1 cellular context compared by ENCODE assay signal in the genomic region with DNA sequence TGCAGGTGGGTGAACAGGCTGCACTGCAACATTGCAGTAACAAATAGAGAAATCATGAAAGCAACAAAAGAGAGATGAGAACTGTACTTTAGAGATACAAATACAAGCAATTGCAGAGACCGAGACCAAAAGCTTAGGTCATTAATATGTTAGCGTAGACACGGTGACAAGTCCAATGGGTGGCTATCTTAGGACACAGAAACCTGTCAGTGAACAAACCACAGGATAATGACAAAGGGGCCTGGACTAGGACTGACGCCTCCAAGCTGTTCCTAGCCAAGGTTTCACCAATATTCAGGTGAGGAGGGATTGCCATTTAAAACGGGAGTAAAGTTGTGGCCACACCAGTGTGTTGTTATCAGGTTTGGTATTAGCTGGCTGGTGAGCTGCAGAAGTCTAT.
TF ChIP-seq lines count a peak whose summit lies in the region.

No MANE protein-coding gene starts in this region.

TF ChIP-seq in K562, 482 proteins besides CTCF, POLR2A, EP300 and RAD21 (continued from another document):
- TF ChIP-seq, protein P1, sequence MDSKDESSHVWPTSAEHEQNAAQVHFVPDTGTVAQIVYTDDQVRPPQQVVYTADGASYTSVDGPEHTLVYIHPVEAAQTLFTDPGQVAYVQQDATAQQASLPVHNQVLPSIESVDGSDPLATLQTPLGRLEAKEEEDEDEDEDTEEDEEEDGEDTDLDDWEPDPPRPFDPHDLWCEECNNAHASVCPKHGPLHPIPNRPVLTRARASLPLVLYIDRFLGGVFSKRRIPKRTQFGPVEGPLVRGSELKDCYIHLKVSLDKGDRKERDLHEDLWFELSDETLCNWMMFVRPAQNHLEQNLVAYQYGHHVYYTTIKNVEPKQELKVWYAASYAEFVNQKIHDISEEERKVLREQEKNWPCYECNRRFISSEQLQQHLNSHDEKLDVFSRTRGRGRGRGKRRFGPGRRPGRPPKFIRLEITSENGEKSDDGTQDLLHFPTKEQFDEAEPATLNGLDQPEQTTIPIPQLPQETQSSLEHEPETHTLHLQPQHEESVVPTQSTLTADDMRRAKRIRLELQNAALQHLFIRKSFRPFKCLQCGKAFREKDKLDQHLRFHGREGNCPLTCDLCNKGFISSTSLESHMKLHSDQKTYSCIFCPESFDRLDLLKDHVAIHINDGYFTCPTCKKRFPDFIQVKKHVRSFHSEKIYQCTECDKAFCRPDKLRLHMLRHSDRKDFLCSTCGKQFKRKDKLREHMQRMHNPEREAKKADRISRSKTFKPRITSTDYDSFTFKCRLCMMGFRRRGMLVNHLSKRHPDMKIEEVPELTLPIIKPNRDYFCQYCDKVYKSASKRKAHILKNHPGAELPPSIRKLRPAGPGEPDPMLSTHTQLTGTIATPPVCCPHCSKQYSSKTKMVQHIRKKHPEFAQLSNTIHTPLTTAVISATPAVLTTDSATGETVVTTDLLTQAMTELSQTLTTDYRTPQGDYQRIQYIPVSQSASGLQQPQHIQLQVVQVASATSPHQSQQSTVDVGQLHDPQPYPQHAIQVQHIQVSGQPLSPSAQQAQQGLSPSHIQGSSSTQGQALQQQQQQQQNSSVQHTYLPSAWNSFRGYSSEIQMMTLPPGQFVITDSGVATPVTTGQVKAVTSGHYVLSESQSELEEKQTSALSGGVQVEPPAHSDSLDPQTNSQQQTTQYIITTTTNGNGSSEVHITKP (IDR thresholded peaks at IDR 0.05; ENCODE audit: partially characterized antibody): peak; percentile 44
- TF ChIP-seq ATF7 (IDR thresholded peaks at IDR 0.05): peak; percentile 18; the same call in 1 of the 2 replicates
- no peak for TF ChIP-seq RFX5 (IDR thresholded peaks at IDR 0.05; ENCODE audit: low read depth, low read length)
- TF ChIP-seq, protein P2, sequence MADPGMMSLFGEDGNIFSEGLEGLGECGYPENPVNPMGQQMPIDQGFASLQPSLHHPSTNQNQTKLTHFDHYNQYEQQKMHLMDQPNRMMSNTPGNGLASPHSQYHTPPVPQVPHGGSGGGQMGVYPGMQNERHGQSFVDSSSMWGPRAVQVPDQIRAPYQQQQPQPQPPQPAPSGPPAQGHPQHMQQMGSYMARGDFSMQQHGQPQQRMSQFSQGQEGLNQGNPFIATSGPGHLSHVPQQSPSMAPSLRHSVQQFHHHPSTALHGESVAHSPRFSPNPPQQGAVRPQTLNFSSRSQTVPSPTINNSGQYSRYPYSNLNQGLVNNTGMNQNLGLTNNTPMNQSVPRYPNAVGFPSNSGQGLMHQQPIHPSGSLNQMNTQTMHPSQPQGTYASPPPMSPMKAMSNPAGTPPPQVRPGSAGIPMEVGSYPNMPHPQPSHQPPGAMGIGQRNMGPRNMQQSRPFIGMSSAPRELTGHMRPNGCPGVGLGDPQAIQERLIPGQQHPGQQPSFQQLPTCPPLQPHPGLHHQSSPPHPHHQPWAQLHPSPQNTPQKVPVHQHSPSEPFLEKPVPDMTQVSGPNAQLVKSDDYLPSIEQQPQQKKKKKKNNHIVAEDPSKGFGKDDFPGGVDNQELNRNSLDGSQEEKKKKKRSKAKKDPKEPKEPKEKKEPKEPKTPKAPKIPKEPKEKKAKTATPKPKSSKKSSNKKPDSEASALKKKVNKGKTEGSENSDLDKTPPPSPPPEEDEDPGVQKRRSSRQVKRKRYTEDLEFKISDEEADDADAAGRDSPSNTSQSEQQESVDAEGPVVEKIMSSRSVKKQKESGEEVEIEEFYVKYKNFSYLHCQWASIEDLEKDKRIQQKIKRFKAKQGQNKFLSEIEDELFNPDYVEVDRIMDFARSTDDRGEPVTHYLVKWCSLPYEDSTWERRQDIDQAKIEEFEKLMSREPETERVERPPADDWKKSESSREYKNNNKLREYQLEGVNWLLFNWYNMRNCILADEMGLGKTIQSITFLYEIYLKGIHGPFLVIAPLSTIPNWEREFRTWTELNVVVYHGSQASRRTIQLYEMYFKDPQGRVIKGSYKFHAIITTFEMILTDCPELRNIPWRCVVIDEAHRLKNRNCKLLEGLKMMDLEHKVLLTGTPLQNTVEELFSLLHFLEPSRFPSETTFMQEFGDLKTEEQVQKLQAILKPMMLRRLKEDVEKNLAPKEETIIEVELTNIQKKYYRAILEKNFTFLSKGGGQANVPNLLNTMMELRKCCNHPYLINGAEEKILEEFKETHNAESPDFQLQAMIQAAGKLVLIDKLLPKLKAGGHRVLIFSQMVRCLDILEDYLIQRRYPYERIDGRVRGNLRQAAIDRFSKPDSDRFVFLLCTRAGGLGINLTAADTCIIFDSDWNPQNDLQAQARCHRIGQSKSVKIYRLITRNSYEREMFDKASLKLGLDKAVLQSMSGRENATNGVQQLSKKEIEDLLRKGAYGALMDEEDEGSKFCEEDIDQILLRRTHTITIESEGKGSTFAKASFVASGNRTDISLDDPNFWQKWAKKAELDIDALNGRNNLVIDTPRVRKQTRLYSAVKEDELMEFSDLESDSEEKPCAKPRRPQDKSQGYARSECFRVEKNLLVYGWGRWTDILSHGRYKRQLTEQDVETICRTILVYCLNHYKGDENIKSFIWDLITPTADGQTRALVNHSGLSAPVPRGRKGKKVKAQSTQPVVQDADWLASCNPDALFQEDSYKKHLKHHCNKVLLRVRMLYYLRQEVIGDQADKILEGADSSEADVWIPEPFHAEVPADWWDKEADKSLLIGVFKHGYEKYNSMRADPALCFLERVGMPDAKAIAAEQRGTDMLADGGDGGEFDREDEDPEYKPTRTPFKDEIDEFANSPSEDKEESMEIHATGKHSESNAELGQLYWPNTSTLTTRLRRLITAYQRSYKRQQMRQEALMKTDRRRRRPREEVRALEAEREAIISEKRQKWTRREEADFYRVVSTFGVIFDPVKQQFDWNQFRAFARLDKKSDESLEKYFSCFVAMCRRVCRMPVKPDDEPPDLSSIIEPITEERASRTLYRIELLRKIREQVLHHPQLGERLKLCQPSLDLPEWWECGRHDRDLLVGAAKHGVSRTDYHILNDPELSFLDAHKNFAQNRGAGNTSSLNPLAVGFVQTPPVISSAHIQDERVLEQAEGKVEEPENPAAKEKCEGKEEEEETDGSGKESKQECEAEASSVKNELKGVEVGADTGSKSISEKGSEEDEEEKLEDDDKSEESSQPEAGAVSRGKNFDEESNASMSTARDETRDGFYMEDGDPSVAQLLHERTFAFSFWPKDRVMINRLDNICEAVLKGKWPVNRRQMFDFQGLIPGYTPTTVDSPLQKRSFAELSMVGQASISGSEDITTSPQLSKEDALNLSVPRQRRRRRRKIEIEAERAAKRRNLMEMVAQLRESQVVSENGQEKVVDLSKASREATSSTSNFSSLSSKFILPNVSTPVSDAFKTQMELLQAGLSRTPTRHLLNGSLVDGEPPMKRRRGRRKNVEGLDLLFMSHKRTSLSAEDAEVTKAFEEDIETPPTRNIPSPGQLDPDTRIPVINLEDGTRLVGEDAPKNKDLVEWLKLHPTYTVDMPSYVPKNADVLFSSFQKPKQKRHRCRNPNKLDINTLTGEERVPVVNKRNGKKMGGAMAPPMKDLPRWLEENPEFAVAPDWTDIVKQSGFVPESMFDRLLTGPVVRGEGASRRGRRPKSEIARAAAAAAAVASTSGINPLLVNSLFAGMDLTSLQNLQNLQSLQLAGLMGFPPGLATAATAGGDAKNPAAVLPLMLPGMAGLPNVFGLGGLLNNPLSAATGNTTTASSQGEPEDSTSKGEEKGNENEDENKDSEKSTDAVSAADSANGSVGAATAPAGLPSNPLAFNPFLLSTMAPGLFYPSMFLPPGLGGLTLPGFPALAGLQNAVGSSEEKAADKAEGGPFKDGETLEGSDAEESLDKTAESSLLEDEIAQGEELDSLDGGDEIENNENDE (IDR thresholded peaks at IDR 0.05; ENCODE audit: low read depth, low read length): no peak
- no peak for TF ChIP-seq TAL1 (IDR thresholded peaks at IDR 0.05)
- TF ChIP-seq ARHGAP35 (IDR thresholded peaks at IDR 0.05; ENCODE audit: partially characterized antibody): no peak
- TF ChIP-seq DIDO1 (tag; IDR thresholded peaks at IDR 0.05; ENCODE audit: low read depth): no peak
- TF ChIP-seq MYNN (IDR thresholded peaks at IDR 0.05): no peak
- TF ChIP-seq MYNN (CRISPR knock-in tag; IDR thresholded peaks at IDR 0.05): no peak
- no peak for TF ChIP-seq MTA1 (IDR thresholded peaks at IDR 0.05; ENCODE audit: borderline replicate concordance)
- no peak for TF ChIP-seq DEAF1 (CRISPR knock-in tag; IDR thresholded peaks at IDR 0.05)
- no peak for TF ChIP-seq GATA2 (CRISPR knock-in tag; IDR thresholded peaks at IDR 0.05)
- TF ChIP-seq, protein P3, sequence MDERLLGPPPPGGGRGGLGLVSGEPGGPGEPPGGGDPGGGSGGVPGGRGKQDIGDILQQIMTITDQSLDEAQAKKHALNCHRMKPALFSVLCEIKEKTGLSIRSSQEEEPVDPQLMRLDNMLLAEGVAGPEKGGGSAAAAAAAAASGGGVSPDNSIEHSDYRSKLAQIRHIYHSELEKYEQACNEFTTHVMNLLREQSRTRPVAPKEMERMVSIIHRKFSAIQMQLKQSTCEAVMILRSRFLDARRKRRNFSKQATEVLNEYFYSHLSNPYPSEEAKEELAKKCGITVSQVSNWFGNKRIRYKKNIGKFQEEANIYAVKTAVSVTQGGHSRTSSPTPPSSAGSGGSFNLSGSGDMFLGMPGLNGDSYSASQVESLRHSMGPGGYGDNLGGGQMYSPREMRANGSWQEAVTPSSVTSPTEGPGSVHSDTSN (CRISPR knock-in tag; IDR thresholded peaks at IDR 0.05; ENCODE audit: low read depth): no peak
- TF ChIP-seq, protein P3 (tag; conservative IDR thresholded peaks at IDR 0.05; ENCODE audit: low read depth): peak; percentile 80
- peak; percentile 26; the same call in 1 of the 2 replicates for TF ChIP-seq CBFA2T3 (IDR thresholded peaks at IDR 0.05)
- 0 out of 2 replicates have a peak, but pooled peaks have one; percentile 22 for TF ChIP-seq ZNF766 (CRISPR knock-in tag; conservative IDR thresholded peaks at IDR 0.05)
- TF ChIP-seq NRF1 (conservative IDR thresholded peaks at IDR 0.05 in 1 of 2, IDR thresholded peaks at IDR 0.05 in 1 of 2): no peak
- TF ChIP-seq CBX3 (IDR thresholded peaks at IDR 0.05; ENCODE audit: borderline replicate concordance in 1 of 2, low read length in 2 of 2): peak in 1 of 2 experiments; percentile 26; a peak in 1 of 3 replicates
- no peak for TF ChIP-seq HMG20A (CRISPR knock-in tag; conservative IDR thresholded peaks at IDR 0.05)
- no peak for TF ChIP-seq RCOR1 (IDR thresholded peaks at IDR 0.05; ENCODE audit: borderline replicate concordance in 1 of 2, low read depth in 2 of 2, low read length in 2 of 2)
- TF ChIP-seq MECOM (CRISPR knock-in tag; IDR thresholded peaks at IDR 0.05): no peak
- TF ChIP-seq PTTG1 (tag; IDR thresholded peaks at IDR 0.05; ENCODE audit: low read depth): no peak
TF ChIP-seq in K562: peak in this region for 15.
